ENCODE assay signal across 19 cellular contexts in the genomic region with DNA sequence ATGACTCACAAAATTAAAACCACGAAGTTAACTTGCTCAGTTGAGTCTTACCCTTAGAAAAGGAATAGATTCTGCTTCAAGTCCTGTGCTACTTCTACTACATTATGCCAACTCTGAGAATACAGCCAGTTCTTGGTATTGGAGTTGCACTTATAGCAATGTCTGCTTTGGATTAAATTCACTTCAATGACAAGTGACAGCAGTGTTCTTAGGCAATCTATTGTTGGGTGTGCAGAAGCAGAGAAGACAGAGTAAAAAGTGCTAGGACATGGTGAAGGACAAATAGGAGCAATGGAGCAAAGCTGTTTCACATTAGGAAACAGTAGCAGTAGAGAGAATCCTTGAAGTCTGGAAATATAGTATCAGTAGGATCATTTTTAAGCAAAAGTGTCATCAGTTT.
DNase-seq lines count a peak whose midpoint lies in the region; ATAC-seq and TF ChIP-seq lines count a peak whose summit lies in the region.
"Had no signal": no experiment of that assay in that cellular context is flagged by ENCODE, and none has a peak within 500 bp of the region (broad histone marks: within the 10 kb centered on the region; RNA-seq: fewer than 3 reads in every experiment).

No MANE protein-coding gene starts in this region.

- H3K9ac ChIP-seq in SU-DHL-6 (ENCODE audit: low read length), result no peak overlapping the region
- H3K9ac ChIP-seq: BLaER1 treated with 17β-estradiol and CSF1 and Interleukin-3, amounts not matched to agents 10 nM and 100 nM had no signal

- no peaks in the 10 kb centered on the region for H3K79me2 ChIP-seq in SU-DHL-6 (ENCODE audit: insufficient read depth, low read length)

- no peaks in the 10 kb centered on the region for H3K4me1 ChIP-seq in left ventricle myocardium inferior
- H3K4me1 ChIP-seq: BLaER1 treated with 17β-estradiol and CSF1 and Interleukin-3, amounts not matched to agents 10 nM and 100 nM had no signal

- no peak overlapping the region for H3K4me3 ChIP-seq in left ventricle myocardium inferior
- H3K4me3 ChIP-seq in SU-DHL-6 (ENCODE audit: insufficient read depth, low read length, poor library complexity, severe bottlenecking), result no peak overlapping the region
- H3K4me3 ChIP-seq in dorsolateral prefrontal cortex, result no peak overlapping the region
- H3K4me3 ChIP-seq: BLaER1 treated with 17β-estradiol and CSF1 and Interleukin-3, amounts not matched to agents 10 nM and 100 nM; GM12878 had no signal

- no peak overlapping the region for H3K27ac ChIP-seq in left ventricle myocardium inferior (replicated peaks)
- H3K27ac ChIP-seq in SU-DHL-6 (ENCODE audit: low read depth, low read length), result no peak overlapping the region
- H3K27ac ChIP-seq in dorsolateral prefrontal cortex, result no peak overlapping the region
- H3K27ac ChIP-seq: BLaER1 treated with 17β-estradiol and CSF1 and Interleukin-3, amounts not matched to agents 10 nM and 100 nM; HL-60 had no signal

- H3K9me3 ChIP-seq in left ventricle myocardium inferior (replicated peaks) (no peaks in the 10 kb centered on the region), SU-DHL-6 (ENCODE audit: insufficient read depth, low read length) (no peaks in the 10 kb centered on the region)
- H3K9me3 ChIP-seq: BLaER1 treated with 17β-estradiol and CSF1 and Interleukin-3, amounts not matched to agents 10 nM and 100 nM had no signal

- no peak for TF ChIP-seq CTCF in left ventricle myocardium inferior (IDR thresholded peaks at IDR 0.05; ENCODE audit: borderline replicate concordance)
- TF ChIP-seq CTCF in SU-DHL-6 (IDR thresholded peaks at IDR 0.05; ENCODE audit: insufficient read depth, low read length, poor library complexity, severe bottlenecking), result no peak
- TF ChIP-seq CTCF in dorsolateral prefrontal cortex (IDR thresholded peaks at IDR 0.05 in 54 of 56, conservative IDR thresholded peaks at IDR 0.05 in 2 of 56; ENCODE audit: low read depth in 1 of 56, partially characterized antibody in 56 of 56), result no peak

- H3K27me3 ChIP-seq in left ventricle myocardium inferior (ENCODE audit: low read depth) (no peaks in the 10 kb centered on the region), SU-DHL-6 (ENCODE audit: low read length) (no peaks in the 10 kb centered on the region), dorsolateral prefrontal cortex (no peaks in the 10 kb centered on the region)
- H3K27me3 ChIP-seq: BLaER1 treated with 17β-estradiol and CSF1 and Interleukin-3, amounts not matched to agents 10 nM and 100 nM had no signal

- H4K20me1 ChIP-seq in SU-DHL-6 (ENCODE audit: low read depth, low read length), result no peaks in the 10 kb centered on the region
- H4K20me1 ChIP-seq: BLaER1 treated with 17β-estradiol and CSF1 and Interleukin-3, amounts not matched to agents 10 nM and 100 nM had no signal

- H3F3A ChIP-seq in SU-DHL-6 (ENCODE audit: insufficient read depth), result no peaks in the 10 kb centered on the region

- peak overlapping the region; percentile 54 for H2AFZ ChIP-seq in SU-DHL-6 (ENCODE audit: low read depth, low read length, severe bottlenecking)

- H3K9me2 ChIP-seq in SU-DHL-6 (replicated peaks; ENCODE audit: insufficient read depth, low read length), result no peaks in the 10 kb centered on the region

- peak; percentile 86 for ATAC-seq in Right ventricle myocardium superior (ENCODE audit: poor library complexity)
- ATAC-seq: CD8-positive, alpha-beta T cell; GM12878; HCT116 had no signal

- H3K36me3 ChIP-seq in left ventricle myocardium inferior (no peaks in the 10 kb centered on the region), SU-DHL-6 (ENCODE audit: low read length) (no peaks in the 10 kb centered on the region)
- H3K36me3 ChIP-seq: BLaER1 treated with 17β-estradiol and CSF1 and Interleukin-3, amounts not matched to agents 10 nM and 100 nM had no signal

- DNase-seq in Right ventricle myocardium superior, result no peak
- no peak for DNase-seq in left ventricle myocardium inferior
- peak; percentile 6 for DNase-seq in fibroblast of gingiva (ENCODE audit: low read depth)
- DNase-seq in renal cortical epithelial cell (ENCODE audit: low read depth), result peak; percentile 16
- no peak for DNase-seq in DMS53 (lab: John Stamatoyannopoulos, UW)
- no peak for DNase-seq in dorsolateral prefrontal cortex
- DNase-seq: 8988T; Calu3; CD8-positive, alpha-beta T cell; DND-41; EL; GOT3; H7; HFFc6 had no signal

- H3K4me2 ChIP-seq in SU-DHL-6 (ENCODE audit: low read depth, low read length, poor library complexity, severe bottlenecking), result no peak overlapping the region
- H3K4me2 ChIP-seq: BLaER1 treated with 17β-estradiol and CSF1 and Interleukin-3, amounts not matched to agents 10 nM and 100 nM had no signal

- intact Hi-C loops in Right ventricle myocardium superior (cut with DNase I), result no loop called here
- intact Hi-C loops in left ventricle myocardium inferior (cut with micrococcal nuclease), result no loop called here
- intact Hi-C loops in dorsolateral prefrontal cortex (cut with DNase I), result no loop called here

Comparison
In these comparisons a context has a peak if more than half of its experiments do, and no peak if none do; other contexts are left out.
1. DNase-seq: peak in fibroblast of gingiva (single experiment) and renal cortical epithelial cell (single experiment); none in Right ventricle myocardium superior (single experiment), left ventricle myocardium inferior (single experiment), DMS53 (single experiment) and dorsolateral prefrontal cortex (0 of 10).